26 cellular contexts compared by ENCODE assay signal in the genomic region with DNA sequence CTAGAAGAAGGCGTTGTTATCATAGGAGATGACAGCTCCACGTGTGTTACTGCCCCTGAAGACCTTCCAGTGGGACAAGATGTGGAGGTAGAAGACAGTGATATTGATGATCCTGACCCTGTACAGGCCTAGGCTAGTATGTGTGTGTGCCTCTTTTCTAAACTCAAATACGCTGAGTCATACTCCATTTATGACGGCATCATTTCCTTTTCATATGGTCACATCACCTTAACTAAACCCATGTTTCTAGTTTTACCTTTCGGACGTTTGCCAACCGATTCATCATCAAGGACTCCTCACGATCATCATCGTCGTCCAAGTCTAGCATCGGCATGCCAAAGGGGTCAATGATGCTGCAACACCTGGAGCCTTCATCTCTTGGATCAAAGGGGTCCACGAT.
DNase-seq lines count a peak whose midpoint lies in the region; ATAC-seq, FAIRE-seq and TF ChIP-seq lines count a peak whose summit lies in the region.
"Had no signal": no experiment of that assay in that cellular context is flagged by ENCODE, and none has a peak within 500 bp of the region (broad histone marks: within the 10 kb centered on the region; RNA-seq: fewer than 3 reads in every experiment).

No MANE protein-coding gene starts in this region.

- H3K9ac ChIP-seq in PC-3 (ENCODE audit: low read length) (no peak overlapping the region), mammary epithelial cell (ENCODE audit: insufficient read depth, low read length) (no peak overlapping the region), keratinocyte (ENCODE audit: control insufficient read depth, extremely low read depth, insufficient read depth, low read length) (no peak overlapping the region), mesenchymal stem cell (ENCODE audit: low read length) (no peak overlapping the region)
- H3K9ac ChIP-seq: SK-N-SH had no signal

- intact Hi-C loops in PC-3 (cut with micrococcal nuclease) (no loop called here), mammary epithelial cell (cut with micrococcal nuclease) (no loop called here)

- FAIRE-seq in keratinocyte (lab: Jason Lieb, UNC), result peak; percentile 46
- FAIRE-seq: H1, HTR-8/SVneo had no signal

- H3K4me3 ChIP-seq in PC-3 (ENCODE audit: low read length), result no peak overlapping the region
- no peak overlapping the region for H3K4me3 ChIP-seq in mammary epithelial cell (replicated peaks in 1 of 3; ENCODE audit: insufficient read depth in 1 of 3, low read depth in 2 of 3, low read length in 3 of 3)
- H3K4me3 ChIP-seq in keratinocyte (ENCODE audit: control insufficient read depth in 2 of 3, extremely low read depth in 1 of 3, insufficient read depth in 2 of 3, low read depth in 1 of 3, low read length in 3 of 3), result no peak overlapping the region
- no peak overlapping the region for H3K4me3 ChIP-seq in mesenchymal stem cell (ENCODE audit: insufficient read depth in 1 of 2, low read depth in 1 of 2, low read length in 2 of 2)
- H3K4me3 ChIP-seq: MG63, PC-9 had no signal

- H3K4ac ChIP-seq in mesenchymal stem cell (ENCODE audit: low read depth in 1 of 2, low read length in 2 of 2), result no peak overlapping the region

- H3K36me3 ChIP-seq in PC-3 (ENCODE audit: low read depth, low read length) (no peaks in the 10 kb centered on the region; the same call in 1 of the 2 replicates), mammary epithelial cell (ENCODE audit: insufficient read depth, low read length) (peaks cover 7% of the 10 kb centered on the region), keratinocyte (ENCODE audit: control insufficient read depth in 2 of 2, extremely low read depth in 1 of 2, insufficient read depth in 2 of 2, low read length in 2 of 2) (peaks cover 4 to 5% of the 10 kb centered on the region in 2 experiments), mesenchymal stem cell (ENCODE audit: control insufficient read depth in 1 of 2, insufficient read depth in 2 of 2, low read depth in 1 of 2, low read length in 2 of 2) (peaks cover 6 to 94% of the 10 kb centered on the region in 2 experiments)
- H3K36me3 ChIP-seq: MG63 had no signal

- no TSS peak for BruUV-seq in PC-3 (replicated peaks; lab: Mats Ljungman, UMichigan)
- BruUV-seq in mammary epithelial cell (replicated peaks; lab: Mats Ljungman, UMichigan), result no TSS peak

- H3F3A ChIP-seq in PC-3 (ENCODE audit: low read length, unreplicated experiment), result no peaks in the 10 kb centered on the region

- H3K27ac ChIP-seq in PC-3 (ENCODE audit: low read length) (no peak overlapping the region), mammary epithelial cell (ENCODE audit: insufficient read depth, low read depth, low read length) (no peak overlapping the region), keratinocyte (ENCODE audit: control insufficient read depth, insufficient read depth, low read length) (no peak overlapping the region), mesenchymal stem cell (ENCODE audit: low read length, poor library complexity, severe bottlenecking) (no peak overlapping the region)
- H3K27ac ChIP-seq: 22Rv1, C4-2B, PC-9 had no signal

- H3K9me1 ChIP-seq in keratinocyte (ENCODE audit: control insufficient read depth, extremely low read depth, insufficient read depth, low read length), result no peaks in the 10 kb centered on the region

- POLR2A ChIA-PET in PC-3 (lab: Charles Lee; ENCODE audit: unreplicated experiment), result no interaction called here

- H4K8ac ChIP-seq in mesenchymal stem cell (ENCODE audit: low read length), result no peak overlapping the region

- no peak overlapping the region for H4K91ac ChIP-seq in mesenchymal stem cell (ENCODE audit: low read length)

- CTCF ChIA-PET in PC-3 (lab: Charles Lee) (no interaction called here), mammary epithelial cell (lab: Charles Lee; ENCODE audit: low non-redundant PET) (no interaction called here)

- H3K79me2 ChIP-seq in PC-3 (ENCODE audit: low read length) (no peaks in the 10 kb centered on the region), mammary epithelial cell (ENCODE audit: insufficient read depth, low read length) (no peaks in the 10 kb centered on the region), keratinocyte (ENCODE audit: control insufficient read depth, insufficient read depth, low read length) (no peaks in the 10 kb centered on the region)

- H2BK12ac ChIP-seq in mesenchymal stem cell (ENCODE audit: low read length in 2 of 2), result no peak overlapping the region

- TF ChIP-seq CTCF in PC-3 (conservative IDR thresholded peaks at IDR 0.05; ENCODE audit: low read depth, low read length), result no peak
- TF ChIP-seq CTCF in mammary epithelial cell (conservative IDR thresholded peaks at IDR 0.05 in 1 of 2, IDR thresholded peaks at IDR 0.05 in 1 of 2; ENCODE audit: extremely low read depth in 1 of 2, insufficient read depth in 1 of 2, low read depth in 1 of 2, low read length in 2 of 2), result no peak
- TF ChIP-seq CTCF in keratinocyte (optimal IDR thresholded peaks at IDR 0.05 in 1 of 3, IDR thresholded peaks at IDR 0.05 in 1 of 3, conservative IDR thresholded peaks at IDR 0.05 in 1 of 3; ENCODE audit: extremely low read depth in 1 of 3, insufficient read depth in 2 of 3, low read length in 3 of 3), result no peak
- TF ChIP-seq CTCF in GM13977 (IDR thresholded peaks at IDR 0.05; ENCODE audit: extremely low read depth, insufficient read depth, missing control alignments), result no peak

- H3K4me2 ChIP-seq in PC-3 (ENCODE audit: low read length) (no peak overlapping the region), mammary epithelial cell (ENCODE audit: insufficient read depth, low read depth, low read length) (no peak overlapping the region), keratinocyte (ENCODE audit: control insufficient read depth, extremely low read depth, insufficient read depth, low read depth, low read length) (no peak overlapping the region), mesenchymal stem cell (ENCODE audit: low read length, poor library complexity, severe bottlenecking) (no peak overlapping the region)
- H3K4me2 ChIP-seq: PC-9, SK-N-SH had no signal

- no peak overlapping the region for H3K18ac ChIP-seq in mesenchymal stem cell (ENCODE audit: low read depth in 1 of 2, low read length in 2 of 2)

- no peak overlapping the region for H3K14ac ChIP-seq in mesenchymal stem cell (ENCODE audit: low read length in 2 of 2)

- H3K23ac ChIP-seq in mesenchymal stem cell (ENCODE audit: low read length in 2 of 2), result no peak overlapping the region

- peaks cover 1% of the 10 kb centered on the region for H3K79me1 ChIP-seq in mesenchymal stem cell (replicated peaks; ENCODE audit: low read length, poor library complexity, severe bottlenecking)

- H3K4me1 ChIP-seq in PC-3 (ENCODE audit: insufficient read depth, low read length), result no peaks in the 10 kb centered on the region
- H3K4me1 ChIP-seq in mammary epithelial cell (ENCODE audit: insufficient read depth, low read length), result peaks cover 5% of the 10 kb centered on the region
- no peaks in the 10 kb centered on the region for H3K4me1 ChIP-seq in keratinocyte (ENCODE audit: control insufficient read depth, extremely low read depth, insufficient read depth, low read length)
- H3K4me1 ChIP-seq in mesenchymal stem cell (ENCODE audit: control insufficient read depth, insufficient read depth, low read depth, low read length), result no peaks in the 10 kb centered on the region
- H3K4me1 ChIP-seq: Caco-2 had no signal

- peak; percentile 2 for DNase-seq in DMS53 (lab: John Stamatoyannopoulos, UW)
- DNase-seq in DMS53 treated with DMSO at 0.1 percent for 48 hours (lab: John Stamatoyannopoulos, UW; ENCODE audit: unreplicated experiment), result no peak
- DNase-seq in PC-3, result peak; percentile 29
- DNase-seq in mammary epithelial cell, result peak; percentile 14
- no peak for DNase-seq in keratinocyte (ENCODE audit: low read depth, low spot score)
- DNase-seq in GM13977 (ENCODE audit: low spot score), result no peak
- DNase-seq in mesenchymal stem cell, result no peak
- DNase-seq: Caco-2; CD8-positive, alpha-beta T cell; DMS79 treated with DMSO at 0.1 percent for 48 hours; HCEC 1CT; KBM-7; MG63; NCI-H2029 treated with DMSO at 0.1 percent for 48 hours; NCI-H446 treated with DMSO at 0.1 percent for 48 hours; NCI-H526; NCI-H82; NK-92 treated with Interleukin-12 subunit alpha and Interleukin-12 subunit beta, amount 100 ng/mL, for 24 hours; PC-9; SK-N-SH; SW 1271 had no signal

- H3K27me3 ChIP-seq in PC-3 (ENCODE audit: low read length), result no peaks in the 10 kb centered on the region
- no peaks in the 10 kb centered on the region for H3K27me3 ChIP-seq in mammary epithelial cell (ENCODE audit: insufficient read depth, low read length)
- H3K27me3 ChIP-seq in keratinocyte (ENCODE audit: control insufficient read depth, extremely low read depth, insufficient read depth, low read length), result no peaks in the 10 kb centered on the region
- no peaks in the 10 kb centered on the region for H3K27me3 ChIP-seq in mesenchymal stem cell (ENCODE audit: control insufficient read depth in 1 of 2, insufficient read depth in 1 of 2, low read length in 2 of 2)
- H3K27me3 ChIP-seq: MG63 had no signal

- dilution Hi-C loops in mammary epithelial cell (cut with HindIII; ENCODE audit: low sequenced_read_pairs) (no loop called here), keratinocyte (cut with MboI; ENCODE audit: extremely low pct_ligation_motif_present, low sequenced_read_pairs) (no loop called here)

- no peak overlapping the region for H2BK15ac ChIP-seq in mesenchymal stem cell (ENCODE audit: low read depth, poor library complexity, severe bottlenecking)

- no peak for ATAC-seq in PC-3
- no peak for ATAC-seq in HG03439 (IDR thresholded peaks at IDR 0.05; ENCODE audit: unreplicated experiment)
- ATAC-seq: CD8-positive, alpha-beta T cell had no signal

- H4K20me1 ChIP-seq in PC-3 (ENCODE audit: low read length) (no peaks in the 10 kb centered on the region), mammary epithelial cell (ENCODE audit: insufficient read depth, low read length) (no peaks in the 10 kb centered on the region), keratinocyte (ENCODE audit: control insufficient read depth, extremely low read depth, insufficient read depth, low read length) (no peaks in the 10 kb centered on the region)

- no peak overlapping the region for H2BK120ac ChIP-seq in mesenchymal stem cell (ENCODE audit: low read depth, low read length)

- H3K9me3 ChIP-seq in PC-3 (ENCODE audit: low read length), result no peaks in the 10 kb centered on the region
- H3K9me3 ChIP-seq in mammary epithelial cell (replicated peaks; ENCODE audit: insufficient read depth, low read length), result no peaks in the 10 kb centered on the region
- H3K9me3 ChIP-seq in keratinocyte (ENCODE audit: control insufficient read depth, low read depth, low read length), result no peaks in the 10 kb centered on the region
- no peaks in the 10 kb centered on the region for H3K9me3 ChIP-seq in mesenchymal stem cell (ENCODE audit: control insufficient read depth, low read length)
- H3K9me3 ChIP-seq: Caco-2, MG63, SK-N-SH had no signal

- no peaks in the 10 kb centered on the region for H3K9me2 ChIP-seq in PC-3 (replicated peaks; ENCODE audit: low read length)
- H3K9me2 ChIP-seq: SK-N-SH had no signal

- WGBS in mammary epithelial cell (ENCODE audit: low coverage, missing lambda C conversion rate), result 94% methylated on average over 11 of the region's 12 CpGs
- 90% methylated on average over 12 of the region's 12 CpGs for WGBS in mesenchymal stem cell

- no peak overlapping the region for H2BK5ac ChIP-seq in mesenchymal stem cell (ENCODE audit: low read depth, low read length, poor library complexity, severe bottlenecking)

- no peak overlapping the region for H2AFZ ChIP-seq in PC-3 (ENCODE audit: low read length)
- H2AFZ ChIP-seq in mammary epithelial cell (ENCODE audit: low read depth, low read length), result no peak overlapping the region
- H2AFZ ChIP-seq in keratinocyte (ENCODE audit: control insufficient read depth, low read length), result no peak overlapping the region
- H2AFZ ChIP-seq in mesenchymal stem cell (ENCODE audit: low read depth, low read length), result no peak overlapping the region
- H2AFZ ChIP-seq: PC-9 had no signal

- H2AK5ac ChIP-seq in mesenchymal stem cell (ENCODE audit: low read length, severe bottlenecking), result no peak overlapping the region

- in situ Hi-C loops in mammary epithelial cell (cut with MboI; ENCODE audit: low sequenced_read_pairs in 2 of 2) (no loop called here), GM13977 (cut with MboI; ENCODE audit: low pct_unique_long_range_greater_than_20kb, low sequenced_read_pairs, unreplicated experiment) (no loop called here)

Comparison
In these comparisons a context has a peak if more than half of its experiments do, and no peak if none do; other contexts are left out.
1. DNase-seq: peak in DMS53 (single experiment), PC-3 (single experiment) and mammary epithelial cell (single experiment); none in DMS53 treated with DMSO at 0.1 percent for 48 hours (single experiment), keratinocyte (single experiment), GM13977 (single experiment) and mesenchymal stem cell (single experiment).